ENCODE assay signal across 1 cellular context in genomic region chr10:98135222-98135899, GRCh38.
TF ChIP-seq lines count a peak whose summit lies in the region.

No MANE protein-coding gene starts in this region.

TF ChIP-seq in HepG2, 621 proteins besides CTCF, POLR2A, EP300 and RAD21 (continued from another document):
- TF ChIP-seq ARID3A (IDR thresholded peaks at IDR 0.05; ENCODE audit: low read depth, low read length) (no peak), ZNF652 (CRISPR knock-in tag; IDR thresholded peaks at IDR 0.05; ENCODE audit: borderline replicate concordance, low read depth) (0 out of 2 replicates have a peak, but pooled peaks have one; percentile 11), ARHGAP35 (CRISPR knock-in tag; IDR thresholded peaks at IDR 0.05; ENCODE audit: borderline replicate concordance) (no peak), ISL2 (CRISPR knock-in tag; IDR thresholded peaks at IDR 0.05) (no peak; the same call in 1 of the 2 replicates), ZNF263 (CRISPR knock-in tag; IDR thresholded peaks at IDR 0.05) (no peak), GATA4 (IDR thresholded peaks at IDR 0.05; ENCODE audit: borderline replicate concordance, low read depth) (no peak), POGZ (CRISPR knock-in tag; IDR thresholded peaks at IDR 0.05) (0 out of 2 replicates have a peak, but pooled peaks have one; percentile 7), BATF2 (CRISPR knock-in tag; IDR thresholded peaks at IDR 0.05) (no peak), ELF3 (CRISPR knock-in tag; IDR thresholded peaks at IDR 0.05) (no peak), ZNF770 (CRISPR knock-in tag; IDR thresholded peaks at IDR 0.05) (peak; percentile 8; the same call in 1 of the 2 replicates), FOXM1 (CRISPR knock-in tag; IDR thresholded peaks at IDR 0.05) (no peak), ZNF614 (CRISPR knock-in tag; IDR thresholded peaks at IDR 0.05; ENCODE audit: borderline replicate concordance) (no peak)
